In genomic region chr2:105573910-105574655, GRCh38 we compare ENCODE assay signal across 2 cellular contexts.
TF ChIP-seq lines count a peak whose summit lies in the region.

No MANE protein-coding gene starts in this region.

TF ChIP-seq in SK-N-SH, 30 proteins besides CTCF, POLR2A, EP300 and RAD21 (continued from another document):
- no peak for TF ChIP-seq ELF1 (IDR thresholded peaks at IDR 0.05)
- no peak for TF ChIP-seq EZH2phosphoT487 (IDR thresholded peaks at IDR 0.05; ENCODE audit: borderline replicate concordance, low read depth)
- no peak for TF ChIP-seq YY1 (IDR thresholded peaks at IDR 0.05; ENCODE audit: low read depth)
- TF ChIP-seq, protein P1, sequence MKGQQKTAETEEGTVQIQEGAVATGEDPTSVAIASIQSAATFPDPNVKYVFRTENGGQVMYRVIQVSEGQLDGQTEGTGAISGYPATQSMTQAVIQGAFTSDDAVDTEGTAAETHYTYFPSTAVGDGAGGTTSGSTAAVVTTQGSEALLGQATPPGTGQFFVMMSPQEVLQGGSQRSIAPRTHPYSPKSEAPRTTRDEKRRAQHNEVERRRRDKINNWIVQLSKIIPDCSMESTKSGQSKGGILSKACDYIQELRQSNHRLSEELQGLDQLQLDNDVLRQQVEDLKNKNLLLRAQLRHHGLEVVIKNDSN (IDR thresholded peaks at IDR 0.05; ENCODE audit: borderline replicate concordance, low read depth): no peak
- no peak for TF ChIP-seq SMC3 (IDR thresholded peaks at IDR 0.05; ENCODE audit: low read depth, low read length)
- no peak for TF ChIP-seq JUND (IDR thresholded peaks at IDR 0.05)
- TF ChIP-seq RCOR1 (IDR thresholded peaks at IDR 0.05; ENCODE audit: low read length): no peak
- TF ChIP-seq GATA2 (CRISPR knock-in tag; IDR thresholded peaks at IDR 0.05): no peak
- TF ChIP-seq, protein P2, sequence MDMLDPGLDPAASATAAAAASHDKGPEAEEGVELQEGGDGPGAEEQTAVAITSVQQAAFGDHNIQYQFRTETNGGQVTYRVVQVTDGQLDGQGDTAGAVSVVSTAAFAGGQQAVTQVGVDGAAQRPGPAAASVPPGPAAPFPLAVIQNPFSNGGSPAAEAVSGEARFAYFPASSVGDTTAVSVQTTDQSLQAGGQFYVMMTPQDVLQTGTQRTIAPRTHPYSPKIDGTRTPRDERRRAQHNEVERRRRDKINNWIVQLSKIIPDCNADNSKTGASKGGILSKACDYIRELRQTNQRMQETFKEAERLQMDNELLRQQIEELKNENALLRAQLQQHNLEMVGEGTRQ (IDR thresholded peaks at IDR 0.05; ENCODE audit: borderline replicate concordance, low read depth, low read length): no peak
- no peak for TF ChIP-seq GABPA (IDR thresholded peaks at IDR 0.05; ENCODE audit: low read depth)
- TF ChIP-seq RFX5 (IDR thresholded peaks at IDR 0.05; ENCODE audit: low read length): no peak
- TF ChIP-seq, protein P3, sequence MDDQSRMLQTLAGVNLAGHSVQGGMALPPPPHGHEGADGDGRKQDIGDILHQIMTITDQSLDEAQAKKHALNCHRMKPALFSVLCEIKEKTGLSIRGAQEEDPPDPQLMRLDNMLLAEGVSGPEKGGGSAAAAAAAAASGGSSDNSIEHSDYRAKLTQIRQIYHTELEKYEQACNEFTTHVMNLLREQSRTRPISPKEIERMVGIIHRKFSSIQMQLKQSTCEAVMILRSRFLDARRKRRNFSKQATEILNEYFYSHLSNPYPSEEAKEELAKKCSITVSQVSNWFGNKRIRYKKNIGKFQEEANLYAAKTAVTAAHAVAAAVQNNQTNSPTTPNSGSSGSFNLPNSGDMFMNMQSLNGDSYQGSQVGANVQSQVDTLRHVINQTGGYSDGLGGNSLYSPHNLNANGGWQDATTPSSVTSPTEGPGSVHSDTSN (IDR thresholded peaks at IDR 0.05): no peak
- TF ChIP-seq TEAD4 (IDR thresholded peaks at IDR 0.05; ENCODE audit: borderline replicate concordance, insufficient read depth): no peak
- no peak for TF ChIP-seq MAX (IDR thresholded peaks at IDR 0.05; ENCODE audit: low read depth)
- TF ChIP-seq, protein P4, sequence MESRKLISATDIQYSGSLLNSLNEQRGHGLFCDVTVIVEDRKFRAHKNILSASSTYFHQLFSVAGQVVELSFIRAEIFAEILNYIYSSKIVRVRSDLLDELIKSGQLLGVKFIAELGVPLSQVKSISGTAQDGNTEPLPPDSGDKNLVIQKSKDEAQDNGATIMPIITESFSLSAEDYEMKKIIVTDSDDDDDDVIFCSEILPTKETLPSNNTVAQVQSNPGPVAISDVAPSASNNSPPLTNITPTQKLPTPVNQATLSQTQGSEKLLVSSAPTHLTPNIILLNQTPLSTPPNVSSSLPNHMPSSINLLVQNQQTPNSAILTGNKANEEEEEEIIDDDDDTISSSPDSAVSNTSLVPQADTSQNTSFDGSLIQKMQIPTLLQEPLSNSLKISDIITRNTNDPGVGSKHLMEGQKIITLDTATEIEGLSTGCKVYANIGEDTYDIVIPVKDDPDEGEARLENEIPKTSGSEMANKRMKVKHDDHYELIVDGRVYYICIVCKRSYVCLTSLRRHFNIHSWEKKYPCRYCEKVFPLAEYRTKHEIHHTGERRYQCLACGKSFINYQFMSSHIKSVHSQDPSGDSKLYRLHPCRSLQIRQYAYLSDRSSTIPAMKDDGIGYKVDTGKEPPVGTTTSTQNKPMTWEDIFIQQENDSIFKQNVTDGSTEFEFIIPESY (IDR thresholded peaks at IDR 0.05; ENCODE audit: borderline replicate concordance, low read depth): no peak
- no peak for TF ChIP-seq FOXJ3 (CRISPR knock-in tag; IDR thresholded peaks at IDR 0.05)

TF ChIP-seq in SK-N-SH treated with all-trans-retinoic acid at 6 μM for 48 hours, 23 proteins besides CTCF, POLR2A, EP300 and RAD21 (continued from another document):
- TF ChIP-seq OSR1 (CRISPR knock-in tag; IDR thresholded peaks at IDR 0.05): no peak
- no peak for TF ChIP-seq CREB5 (CRISPR knock-in tag; IDR thresholded peaks at IDR 0.05; ENCODE audit: low read depth)
- no peak for TF ChIP-seq ZNF565 (CRISPR knock-in tag; conservative IDR thresholded peaks at IDR 0.05; ENCODE audit: low read depth)
- no peak for TF ChIP-seq PPARA (CRISPR knock-in tag; IDR thresholded peaks at IDR 0.05; ENCODE audit: borderline replicate concordance)
- TF ChIP-seq SNAI2 (CRISPR knock-in tag; IDR thresholded peaks at IDR 0.05): no peak
- TF ChIP-seq TSHZ2 (CRISPR knock-in tag; IDR thresholded peaks at IDR 0.05): no peak
- no peak for TF ChIP-seq TOX (CRISPR knock-in tag; IDR thresholded peaks at IDR 0.05; ENCODE audit: borderline replicate concordance)
- no peak for TF ChIP-seq ZFP30 (CRISPR knock-in tag; IDR thresholded peaks at IDR 0.05)
- no peak for TF ChIP-seq POU6F1 (CRISPR knock-in tag; IDR thresholded peaks at IDR 0.05; ENCODE audit: borderline replicate concordance, low read depth)
TF ChIP-seq in SK-N-SH treated with all-trans-retinoic acid at 6 μM for 48 hours: peak in this region for 0.
